ENCODE assay signal across 18 cellular contexts in genomic region chr21:28089599-28090421, GRCh38.
A peak's percentile ranks its signal among the peaks of the same experiment; 100 is the strongest.
DNase-seq lines count a peak whose midpoint lies in the region; ATAC-seq, FAIRE-seq and TF ChIP-seq lines count a peak whose summit lies in the region.
"Had no signal": no experiment of that assay in that cellular context is flagged by ENCODE, and none has a peak within 500 bp of the region (broad histone marks: within the 10 kb centered on the region; RNA-seq: fewer than 3 reads in every experiment).

No MANE protein-coding gene starts in this region.

- no peaks in the 10 kb centered on the region for H3K27me3 Mint-ChIP-seq in nephron progenitor cell (ENCODE audit: low read depth, poor library complexity)
- H3K27me3 Mint-ChIP-seq: stimulated activated naive CD8-positive, alpha-beta T cell treated with anti-CD3 and anti-CD28 coated beads, Interleukin-15, Interleukin-2, amounts not matched to agents 100 ng/mL and 50 ng/mL, for 24 hours had no signal

- no peak overlapping the region for H3K4me3 Mint-ChIP-seq in nephron progenitor cell
- H3K4me3 Mint-ChIP-seq: neural crest cell; stimulated activated naive CD8-positive, alpha-beta T cell treated with anti-CD3 and anti-CD28 coated beads, Interleukin-15, Interleukin-2, amounts not matched to agents 100 ng/mL and 50 ng/mL, for 24 hours had no signal

- no peaks in the 10 kb centered on the region for H3K4me1 ChIP-seq in gastroesophageal sphincter

- DNase-seq in Caki2 (ENCODE audit: low read depth) (peak; percentile 91), RCC 7860 (ENCODE audit: low spot score) (peak; percentile 30), nephron progenitor cell (no peak), mesenteric fat pad (ENCODE audit: low spot score) (no peak), GM19240 (ENCODE audit: insufficient read length, low spot score) (no peak), hypothalamus (lab: John Stamatoyannopoulos, UW) (no peak), MG63 (no peak)
- DNase-seq: activated CD8-positive, alpha-beta memory T cell treated with anti-CD3 and anti-CD28 coated beads for 24 hours; activated gamma-delta T cell treated with Interleukin-2 at 50 U/mL for 16 hours; body of pancreas; GDM1; H7; NCI-H1694; SHP77 had no signal

- no peak for TF ChIP-seq CTCF in gastroesophageal sphincter (IDR thresholded peaks at IDR 0.05)
- TF ChIP-seq CTCF in nephron progenitor cell (IDR thresholded peaks at IDR 0.05), result no peak

- FAIRE-seq in RCC 7860 (lab: Jason Lieb, UNC), result no peak

- WGBS in gastroesophageal sphincter (ENCODE audit: low coverage in 1 of 2), 2 donors, result 88% methylated on average over 2 of the region's 11 CpGs; no CpG with 5 or more reads in 1 of the 2 donors

- in situ Hi-C loops in Caki2 (cut with HindIII; ENCODE audit: low pct_unique_long_range_greater_than_20kb, low sequenced_read_pairs), result no loop called here

- no peaks in the 10 kb centered on the region for H3K27me3 ChIP-seq in gastroesophageal sphincter
- H3K27me3 ChIP-seq in MG63, result no peaks in the 10 kb centered on the region
- H3K27me3 ChIP-seq: body of pancreas had no signal

- H3K36me3 Mint-ChIP-seq in nephron progenitor cell (ENCODE audit: low read depth), result no peaks in the 10 kb centered on the region

- peak overlapping the region; percentile 94 for H3K27ac Mint-ChIP-seq in nephron progenitor cell
- H3K27ac Mint-ChIP-seq: stimulated activated naive CD8-positive, alpha-beta T cell treated with anti-CD3 and anti-CD28 coated beads, Interleukin-15, Interleukin-2, amounts not matched to agents 100 ng/mL and 50 ng/mL, for 24 hours had no signal

- no peak for TF ChIP-seq POLR2A in gastroesophageal sphincter (IDR thresholded peaks at IDR 0.05)

- H3K27ac ChIP-seq in gastroesophageal sphincter, result no peak overlapping the region
- H3K27ac ChIP-seq: body of pancreas, KMS-11 had no signal

- H3K36me3 ChIP-seq in gastroesophageal sphincter, result no peaks in the 10 kb centered on the region
- H3K36me3 ChIP-seq in MG63, result no peaks in the 10 kb centered on the region

- no peaks in the 10 kb centered on the region for H3K9me3 ChIP-seq in gastroesophageal sphincter
- 0 out of 2 replicates have a peak, but pooled peaks cover 2% of the 10 kb centered on the region for H3K9me3 ChIP-seq in MG63
- H3K9me3 ChIP-seq: body of pancreas had no signal

- H3K4me3 ChIP-seq in gastroesophageal sphincter, result no peak overlapping the region
- no peak overlapping the region for H3K4me3 ChIP-seq in MG63
- H3K4me3 ChIP-seq: body of pancreas had no signal

- peak; percentile 34 for ATAC-seq in gastroesophageal sphincter
- ATAC-seq: body of pancreas had no signal

- H3K4me1 Mint-ChIP-seq in nephron progenitor cell, result peaks cover 14% of the 10 kb centered on the region
- H3K4me1 Mint-ChIP-seq: neural crest cell had no signal

- peaks cover 6% of the 10 kb centered on the region for H3K9me3 Mint-ChIP-seq in nephron progenitor cell

- no peak for TF ChIP-seq EP300 in gastroesophageal sphincter (IDR thresholded peaks at IDR 0.05)

Comparison
In these comparisons a context has a peak if more than half of its experiments do, and no peak if none do; other contexts are left out.
1. DNase-seq: peak in Caki2 (single experiment) and RCC 7860 (single experiment); none in nephron progenitor cell (single experiment), mesenteric fat pad (single experiment), GM19240 (single experiment), hypothalamus (0 of 51) and MG63 (single experiment).